Comparison of ENCODE assay signal across 2 cellular contexts in genomic region chr15:83248151-83248851, GRCh38.
TF ChIP-seq lines count a peak whose summit lies in the region.

No MANE protein-coding gene starts in this region.

TF ChIP-seq in GM23338, 12 proteins besides CTCF, POLR2A, EP300 and RAD21:
- TF ChIP-seq, protein P1, sequence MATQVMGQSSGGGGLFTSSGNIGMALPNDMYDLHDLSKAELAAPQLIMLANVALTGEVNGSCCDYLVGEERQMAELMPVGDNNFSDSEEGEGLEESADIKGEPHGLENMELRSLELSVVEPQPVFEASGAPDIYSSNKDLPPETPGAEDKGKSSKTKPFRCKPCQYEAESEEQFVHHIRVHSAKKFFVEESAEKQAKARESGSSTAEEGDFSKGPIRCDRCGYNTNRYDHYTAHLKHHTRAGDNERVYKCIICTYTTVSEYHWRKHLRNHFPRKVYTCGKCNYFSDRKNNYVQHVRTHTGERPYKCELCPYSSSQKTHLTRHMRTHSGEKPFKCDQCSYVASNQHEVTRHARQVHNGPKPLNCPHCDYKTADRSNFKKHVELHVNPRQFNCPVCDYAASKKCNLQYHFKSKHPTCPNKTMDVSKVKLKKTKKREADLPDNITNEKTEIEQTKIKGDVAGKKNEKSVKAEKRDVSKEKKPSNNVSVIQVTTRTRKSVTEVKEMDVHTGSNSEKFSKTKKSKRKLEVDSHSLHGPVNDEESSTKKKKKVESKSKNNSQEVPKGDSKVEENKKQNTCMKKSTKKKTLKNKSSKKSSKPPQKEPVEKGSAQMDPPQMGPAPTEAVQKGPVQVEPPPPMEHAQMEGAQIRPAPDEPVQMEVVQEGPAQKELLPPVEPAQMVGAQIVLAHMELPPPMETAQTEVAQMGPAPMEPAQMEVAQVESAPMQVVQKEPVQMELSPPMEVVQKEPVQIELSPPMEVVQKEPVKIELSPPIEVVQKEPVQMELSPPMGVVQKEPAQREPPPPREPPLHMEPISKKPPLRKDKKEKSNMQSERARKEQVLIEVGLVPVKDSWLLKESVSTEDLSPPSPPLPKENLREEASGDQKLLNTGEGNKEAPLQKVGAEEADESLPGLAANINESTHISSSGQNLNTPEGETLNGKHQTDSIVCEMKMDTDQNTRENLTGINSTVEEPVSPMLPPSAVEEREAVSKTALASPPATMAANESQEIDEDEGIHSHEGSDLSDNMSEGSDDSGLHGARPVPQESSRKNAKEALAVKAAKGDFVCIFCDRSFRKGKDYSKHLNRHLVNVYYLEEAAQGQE (IDR thresholded peaks at IDR 0.05; ENCODE audit: unreplicated experiment), result no peak
- TF ChIP-seq, protein P2, sequence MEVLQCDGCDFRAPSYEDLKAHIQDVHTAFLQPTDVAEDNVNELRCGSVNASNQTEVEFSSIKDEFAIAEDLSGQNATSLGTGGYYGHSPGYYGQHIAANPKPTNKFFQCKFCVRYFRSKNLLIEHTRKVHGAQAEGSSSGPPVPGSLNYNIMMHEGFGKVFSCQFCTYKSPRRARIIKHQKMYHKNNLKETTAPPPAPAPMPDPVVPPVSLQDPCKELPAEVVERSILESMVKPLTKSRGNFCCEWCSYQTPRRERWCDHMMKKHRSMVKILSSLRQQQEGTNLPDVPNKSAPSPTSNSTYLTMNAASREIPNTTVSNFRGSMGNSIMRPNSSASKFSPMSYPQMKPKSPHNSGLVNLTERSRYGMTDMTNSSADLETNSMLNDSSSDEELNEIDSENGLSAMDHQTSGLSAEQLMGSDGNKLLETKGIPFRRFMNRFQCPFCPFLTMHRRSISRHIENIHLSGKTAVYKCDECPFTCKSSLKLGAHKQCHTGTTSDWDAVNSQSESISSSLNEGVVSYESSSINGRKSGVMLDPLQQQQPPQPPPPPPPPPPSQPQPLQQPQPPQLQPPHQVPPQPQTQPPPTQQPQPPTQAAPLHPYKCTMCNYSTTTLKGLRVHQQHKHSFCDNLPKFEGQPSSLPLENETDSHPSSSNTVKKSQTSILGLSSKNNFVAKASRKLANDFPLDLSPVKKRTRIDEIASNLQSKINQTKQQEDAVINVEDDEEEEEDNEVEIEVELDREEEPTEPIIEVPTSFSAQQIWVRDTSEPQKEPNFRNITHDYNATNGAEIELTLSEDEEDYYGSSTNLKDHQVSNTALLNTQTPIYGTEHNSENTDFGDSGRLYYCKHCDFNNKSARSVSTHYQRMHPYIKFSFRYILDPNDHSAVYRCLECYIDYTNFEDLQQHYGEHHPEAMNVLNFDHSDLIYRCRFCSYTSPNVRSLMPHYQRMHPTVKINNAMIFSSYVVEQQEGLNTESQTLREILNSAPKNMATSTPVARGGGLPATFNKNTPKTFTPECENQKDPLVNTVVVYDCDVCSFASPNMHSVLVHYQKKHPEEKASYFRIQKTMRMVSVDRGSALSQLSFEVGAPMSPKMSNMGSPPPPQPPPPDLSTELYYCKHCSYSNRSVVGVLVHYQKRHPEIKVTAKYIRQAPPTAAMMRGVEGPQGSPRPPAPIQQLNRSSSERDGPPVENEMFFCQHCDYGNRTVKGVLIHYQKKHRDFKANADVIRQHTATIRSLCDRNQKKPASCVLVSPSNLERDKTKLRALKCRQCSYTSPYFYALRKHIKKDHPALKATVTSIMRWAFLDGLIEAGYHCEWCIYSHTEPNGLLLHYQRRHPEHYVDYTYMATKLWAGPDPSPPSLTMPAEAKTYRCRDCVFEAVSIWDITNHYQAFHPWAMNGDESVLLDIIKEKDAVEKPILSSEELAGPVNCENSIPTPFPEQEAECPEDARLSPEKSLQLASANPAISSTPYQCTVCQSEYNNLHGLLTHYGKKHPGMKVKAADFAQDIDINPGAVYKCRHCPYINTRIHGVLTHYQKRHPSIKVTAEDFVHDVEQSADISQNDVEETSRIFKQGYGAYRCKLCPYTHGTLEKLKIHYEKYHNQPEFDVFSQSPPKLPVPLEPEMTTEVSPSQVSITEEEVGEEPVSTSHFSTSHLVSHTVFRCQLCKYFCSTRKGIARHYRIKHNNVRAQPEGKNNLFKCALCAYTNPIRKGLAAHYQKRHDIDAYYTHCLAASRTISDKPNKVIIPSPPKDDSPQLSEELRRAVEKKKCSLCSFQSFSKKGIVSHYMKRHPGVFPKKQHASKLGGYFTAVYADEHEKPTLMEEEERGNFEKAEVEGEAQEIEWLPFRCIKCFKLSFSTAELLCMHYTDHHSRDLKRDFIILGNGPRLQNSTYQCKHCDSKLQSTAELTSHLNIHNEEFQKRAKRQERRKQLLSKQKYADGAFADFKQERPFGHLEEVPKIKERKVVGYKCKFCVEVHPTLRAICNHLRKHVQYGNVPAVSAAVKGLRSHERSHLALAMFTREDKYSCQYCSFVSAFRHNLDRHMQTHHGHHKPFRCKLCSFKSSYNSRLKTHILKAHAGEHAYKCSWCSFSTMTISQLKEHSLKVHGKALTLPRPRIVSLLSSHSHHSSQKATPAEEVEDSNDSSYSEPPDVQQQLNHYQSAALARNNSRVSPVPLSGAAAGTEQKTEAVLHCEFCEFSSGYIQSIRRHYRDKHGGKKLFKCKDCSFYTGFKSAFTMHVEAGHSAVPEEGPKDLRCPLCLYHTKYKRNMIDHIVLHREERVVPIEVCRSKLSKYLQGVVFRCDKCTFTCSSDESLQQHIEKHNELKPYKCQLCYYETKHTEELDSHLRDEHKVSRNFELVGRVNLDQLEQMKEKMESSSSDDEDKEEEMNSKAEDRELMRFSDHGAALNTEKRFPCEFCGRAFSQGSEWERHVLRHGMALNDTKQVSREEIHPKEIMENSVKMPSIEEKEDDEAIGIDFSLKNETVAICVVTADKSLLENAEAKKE (CRISPR knock-in tag; IDR thresholded peaks at IDR 0.05), result no peak
- TF ChIP-seq ZNF114 (CRISPR knock-in tag; IDR thresholded peaks at IDR 0.05), result no peak
- TF ChIP-seq JUNB (IDR thresholded peaks at IDR 0.05; ENCODE audit: unreplicated experiment), result no peak
- no peak for TF ChIP-seq ETS1 (IDR thresholded peaks at IDR 0.05)
- TF ChIP-seq ZNF331 (CRISPR knock-in tag; IDR thresholded peaks at IDR 0.05; ENCODE audit: low read depth), result no peak
- TF ChIP-seq EZH2 (IDR thresholded peaks at IDR 0.05; ENCODE audit: low read depth, unreplicated experiment), result no peak
- TF ChIP-seq CREB1 (CRISPR knock-in tag; IDR thresholded peaks at IDR 0.05; ENCODE audit: low read depth), result no peak

TF ChIP-seq in K562, 482 proteins besides CTCF, POLR2A, EP300 and RAD21:
- TF ChIP-seq NBN (IDR thresholded peaks at IDR 0.05; ENCODE audit: low read depth), result no peak
- 0 out of 2 replicates have a peak, but pooled peaks have one; percentile 9 for TF ChIP-seq CEBPB (tag; IDR thresholded peaks at IDR 0.05)
- no peak for TF ChIP-seq ZSCAN32 (CRISPR knock-in tag; IDR thresholded peaks at IDR 0.05)
- TF ChIP-seq TBL1XR1 (IDR thresholded peaks at IDR 0.05; ENCODE audit: low read length in 2 of 2), result 0 out of 4 replicates have a peak, but pooled peaks of 1 of the 2 experiments have one; percentile 13
- no peak for TF ChIP-seq MCM5 (IDR thresholded peaks at IDR 0.05; ENCODE audit: low read depth)
- no peak for TF ChIP-seq ATF7 (IDR thresholded peaks at IDR 0.05)
- TF ChIP-seq ZFPM2 (CRISPR knock-in tag; IDR thresholded peaks at IDR 0.05), result no peak
- peak; percentile 84 for TF ChIP-seq DEAF1 (CRISPR knock-in tag; IDR thresholded peaks at IDR 0.05)
- 0 out of 2 replicates have a peak, but pooled peaks have one; percentile 50 for TF ChIP-seq ARID2 (IDR thresholded peaks at IDR 0.05)
- no peak for TF ChIP-seq MCM2 (IDR thresholded peaks at IDR 0.05; ENCODE audit: low read depth)
- TF ChIP-seq RBM39 (optimal IDR thresholded peaks at IDR 0.05; ENCODE audit: low read depth, low read length), result no peak
- no peak for TF ChIP-seq FOSL1 (tag; conservative IDR thresholded peaks at IDR 0.05)
- TF ChIP-seq, protein P3, sequence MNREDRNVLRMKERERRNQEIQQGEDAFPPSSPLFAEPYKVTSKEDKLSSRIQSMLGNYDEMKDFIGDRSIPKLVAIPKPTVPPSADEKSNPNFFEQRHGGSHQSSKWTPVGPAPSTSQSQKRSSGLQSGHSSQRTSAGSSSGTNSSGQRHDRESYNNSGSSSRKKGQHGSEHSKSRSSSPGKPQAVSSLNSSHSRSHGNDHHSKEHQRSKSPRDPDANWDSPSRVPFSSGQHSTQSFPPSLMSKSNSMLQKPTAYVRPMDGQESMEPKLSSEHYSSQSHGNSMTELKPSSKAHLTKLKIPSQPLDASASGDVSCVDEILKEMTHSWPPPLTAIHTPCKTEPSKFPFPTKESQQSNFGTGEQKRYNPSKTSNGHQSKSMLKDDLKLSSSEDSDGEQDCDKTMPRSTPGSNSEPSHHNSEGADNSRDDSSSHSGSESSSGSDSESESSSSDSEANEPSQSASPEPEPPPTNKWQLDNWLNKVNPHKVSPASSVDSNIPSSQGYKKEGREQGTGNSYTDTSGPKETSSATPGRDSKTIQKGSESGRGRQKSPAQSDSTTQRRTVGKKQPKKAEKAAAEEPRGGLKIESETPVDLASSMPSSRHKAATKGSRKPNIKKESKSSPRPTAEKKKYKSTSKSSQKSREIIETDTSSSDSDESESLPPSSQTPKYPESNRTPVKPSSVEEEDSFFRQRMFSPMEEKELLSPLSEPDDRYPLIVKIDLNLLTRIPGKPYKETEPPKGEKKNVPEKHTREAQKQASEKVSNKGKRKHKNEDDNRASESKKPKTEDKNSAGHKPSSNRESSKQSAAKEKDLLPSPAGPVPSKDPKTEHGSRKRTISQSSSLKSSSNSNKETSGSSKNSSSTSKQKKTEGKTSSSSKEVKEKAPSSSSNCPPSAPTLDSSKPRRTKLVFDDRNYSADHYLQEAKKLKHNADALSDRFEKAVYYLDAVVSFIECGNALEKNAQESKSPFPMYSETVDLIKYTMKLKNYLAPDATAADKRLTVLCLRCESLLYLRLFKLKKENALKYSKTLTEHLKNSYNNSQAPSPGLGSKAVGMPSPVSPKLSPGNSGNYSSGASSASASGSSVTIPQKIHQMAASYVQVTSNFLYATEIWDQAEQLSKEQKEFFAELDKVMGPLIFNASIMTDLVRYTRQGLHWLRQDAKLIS (CRISPR knock-in tag; IDR thresholded peaks at IDR 0.05), result no peak
- 0 out of 2 replicates have a peak, but pooled peaks have one; percentile 27 for TF ChIP-seq KLF16 (IDR thresholded peaks at IDR 0.05)
- TF ChIP-seq GABPB2 (CRISPR knock-in tag; conservative IDR thresholded peaks at IDR 0.05), result no peak
- no peak for TF ChIP-seq AFF1 (IDR thresholded peaks at IDR 0.05; ENCODE audit: low read depth in 1 of 2, partially characterized antibody in 2 of 2)
- no peak for TF ChIP-seq CCAR2 (IDR thresholded peaks at IDR 0.05; ENCODE audit: low read depth, low read length)
- no peak for TF ChIP-seq TEAD4 (IDR thresholded peaks at IDR 0.05; ENCODE audit: low read length)
- no peak for TF ChIP-seq TEAD4 (CRISPR knock-in tag; IDR thresholded peaks at IDR 0.05; ENCODE audit: borderline replicate concordance)
- TF ChIP-seq SMC3 (conservative IDR thresholded peaks at IDR 0.05; ENCODE audit: insufficient read depth, low read depth, low read length), result peak; percentile 78
- no peak for TF ChIP-seq SUPT5H (IDR thresholded peaks at IDR 0.05)
- peak; percentile 39; the same call in 1 of the 2 replicates for TF ChIP-seq ZNF384 (IDR thresholded peaks at IDR 0.05; ENCODE audit: low read depth, low read length)
